In the genomic region with DNA sequence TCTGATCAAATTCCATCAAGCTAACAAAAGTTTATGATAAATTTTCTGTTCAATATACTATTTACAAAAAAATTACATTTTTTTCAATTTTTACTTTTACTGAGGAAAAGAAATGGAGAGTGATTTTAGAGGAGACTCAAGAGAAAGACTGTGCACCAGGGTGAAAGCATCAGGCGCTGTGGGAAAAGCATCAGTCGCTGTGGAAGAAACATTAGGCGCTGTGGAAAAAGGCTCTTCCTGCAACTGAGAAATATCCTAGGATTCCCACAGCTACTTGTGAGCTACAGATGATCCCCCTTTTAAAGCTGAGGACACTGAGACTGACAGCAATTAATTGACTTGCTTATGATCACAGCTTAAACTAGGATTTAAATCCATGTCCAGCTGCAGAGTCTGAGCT, we compare ENCODE assay signal across 27 cellular contexts. TPM values are rescaled to one million over a fixed set of nuclear protein-coding genes. Genes with fewer than 3 reads are reported as not detected.
A peak's percentile ranks its signal among the peaks of the same experiment; 100 is the strongest.
DNase-seq lines count a peak whose midpoint lies in the region; ATAC-seq, FAIRE-seq and TF ChIP-seq lines count a peak whose summit lies in the region.
"Had no signal": no experiment of that assay in that cellular context is flagged by ENCODE, and none has a peak within 500 bp of the region (broad histone marks: within the 10 kb centered on the region; RNA-seq: fewer than 3 reads in every experiment).

No MANE protein-coding gene starts in this region.

- H4K20me1 ChIP-seq in BLaER1 treated with 17β-estradiol and CSF1 and Interleukin-3, amounts not matched to agents 10 nM and 100 nM = peaks cover 36 to 87% (median 64%) of the 10 kb centered on the region in 11 experiments; a peak in 21 of 22 replicates
- peaks cover 30% of the 10 kb centered on the region for H4K20me1 ChIP-seq in OCI-LY7 (ENCODE audit: insufficient read depth, low read length)
- H4K20me1 ChIP-seq in osteoblast (ENCODE audit: insufficient read depth, low read length) = peaks cover 37% of the 10 kb centered on the region

- H3K9me3 Mint-ChIP-seq in endodermal cell = peaks cover 25% of the 10 kb centered on the region
- H3K9me3 Mint-ChIP-seq: CD4-positive, alpha-beta memory T cell; CD8-positive, alpha-beta memory T cell had no signal

- WGBS in endodermal cell (ENCODE audit: insufficient coverage in 1 of 2, insufficient read length in 1 of 2), 2 experiments = 95 to 100% methylated on average over 2 to 3 of the region's 3 CpGs

- no peak overlapping the region for H3K27ac ChIP-seq in BLaER1 treated with 17β-estradiol and CSF1 and Interleukin-3, amounts not matched to agents 10 nM and 100 nM
- no peak overlapping the region for H3K27ac ChIP-seq in OCI-LY7 (ENCODE audit: low read depth, low read length, poor library complexity, severe bottlenecking)
- H3K27ac ChIP-seq in endodermal cell (ENCODE audit: low read depth, low read length) = no peak overlapping the region
- H3K27ac ChIP-seq in osteoblast (ENCODE audit: low read depth, low read length) = no peak overlapping the region
- H3K27ac ChIP-seq: 22Rv1, A549 had no signal

- no peaks in the 10 kb centered on the region for H3K9me2 ChIP-seq in OCI-LY7 (ENCODE audit: insufficient read depth, low read length)

- no peaks in the 10 kb centered on the region for H3K27me3 ChIP-seq in BLaER1 treated with 17β-estradiol and CSF1 and Interleukin-3, amounts not matched to agents 10 nM and 100 nM
- H3K27me3 ChIP-seq in endodermal cell (ENCODE audit: control insufficient read depth, insufficient read depth, low read length, poor library complexity, severe bottlenecking) (no peaks in the 10 kb centered on the region), osteoblast (ENCODE audit: insufficient read depth, low read length) (no peaks in the 10 kb centered on the region)

- no peak for FAIRE-seq in RCC 7860 (lab: Jason Lieb, UNC)
- FAIRE-seq: A549, GM12878, GM12892, GM18507, GM19239 had no signal

- POLR2A ChIA-PET in OCI-LY7 (lab: Charles Lee) = interaction anchor here (0.5 to 0.7 kb wide), 3 partner anchors 14 to 82 kb away, joined by 3 to 4 read pairs (median 4); no protein-coding TSS in a partner anchor

- TF ChIP-seq CTCF in OCI-LY7 (conservative IDR thresholded peaks at IDR 0.05; ENCODE audit: low read length) (peak; percentile 33; the same call in 1 of the 2 replicates), endodermal cell (conservative IDR thresholded peaks at IDR 0.05) (no peak), osteoblast (IDR thresholded peaks at IDR 0.05; ENCODE audit: extremely low read depth, low read depth, low read length) (no peak)

- CTCF ChIA-PET in OCI-LY7 (lab: Charles Lee; ENCODE audit: unreplicated experiment) = no interaction called here

- peaks cover 50 to 84% (median 77%) of the 10 kb centered on the region in 11 experiments for H3K36me3 ChIP-seq in BLaER1 treated with 17β-estradiol and CSF1 and Interleukin-3, amounts not matched to agents 10 nM and 100 nM
- H3K36me3 ChIP-seq in OCI-LY7 (ENCODE audit: insufficient read depth, low read length) (peaks cover 41% of the 10 kb centered on the region), endodermal cell (ENCODE audit: control insufficient read depth, insufficient read depth, low read length) (peaks cover 40% of the 10 kb centered on the region), osteoblast (ENCODE audit: insufficient read depth, low read length) (peaks cover 4% of the 10 kb centered on the region)

- H3K4me1 Mint-ChIP-seq in endodermal cell = peaks cover 13% of the 10 kb centered on the region

- H3K4me2 ChIP-seq in BLaER1 treated with 17β-estradiol and CSF1 and Interleukin-3, amounts not matched to agents 10 nM and 100 nM = no peak overlapping the region
- no peak overlapping the region for H3K4me2 ChIP-seq in OCI-LY7 (ENCODE audit: low read length)
- no peak overlapping the region for H3K4me2 ChIP-seq in osteoblast (ENCODE audit: insufficient read depth, low read length)
- H3K4me2 ChIP-seq: A549 had no signal

- H3K4me3 ChIP-seq in BLaER1 treated with 17β-estradiol and CSF1 and Interleukin-3, amounts not matched to agents 10 nM and 100 nM = peak overlapping the region in 7 of 10 experiments; percentile 9 to 41 (median 21); a peak in 5 of 20 replicates
- H3K4me3 ChIP-seq in OCI-LY7 (ENCODE audit: low read depth, low read length, poor library complexity, severe bottlenecking) (no peak overlapping the region), endodermal cell (ENCODE audit: low read length) (peak overlapping the region; percentile 46), osteoblast (ENCODE audit: insufficient read depth, low read length) (no peak overlapping the region)
- H3K4me3 ChIP-seq: A549, GM12878 had no signal

- peaks cover 55% of the 10 kb centered on the region for H3K36me3 Mint-ChIP-seq in endodermal cell (ENCODE audit: low read depth)

- ATAC-seq in GM18909 (IDR thresholded peaks at IDR 0.05; ENCODE audit: poor library complexity, unreplicated experiment) (no peak), GM21515 (IDR thresholded peaks at IDR 0.05; ENCODE audit: unreplicated experiment) (no peak)
- ATAC-seq: A549, GM12878 had no signal

- H3K79me2 ChIP-seq in OCI-LY7 (ENCODE audit: insufficient read depth, low read depth, low read length) = peaks cover 90% of the 10 kb centered on the region
- H3K79me2 ChIP-seq in osteoblast (ENCODE audit: insufficient read depth, low read length) = peaks cover 95% of the 10 kb centered on the region

- no peak overlapping the region for H2AFZ ChIP-seq in OCI-LY7 (ENCODE audit: low read length)
- no peak overlapping the region for H2AFZ ChIP-seq in osteoblast (ENCODE audit: low read length)

- no peak overlapping the region for H3K9ac ChIP-seq in BLaER1 treated with 17β-estradiol and CSF1 and Interleukin-3, amounts not matched to agents 10 nM and 100 nM
- no peak overlapping the region for H3K9ac ChIP-seq in endodermal cell (ENCODE audit: extremely low read depth, low read length, poor library complexity, severe bottlenecking)

- H3K4me3 Mint-ChIP-seq in endodermal cell = no peak overlapping the region
- H3K4me3 Mint-ChIP-seq: B cell, CD14-positive monocyte had no signal

- H3K27ac Mint-ChIP-seq in endodermal cell = no peak overlapping the region
- H3K27ac Mint-ChIP-seq: B cell; CD4-positive, alpha-beta memory T cell had no signal

- no peak for DNase-seq in OCI-LY7 (ENCODE audit: low spot score)
- peak; percentile 7 for DNase-seq in endodermal cell
- DNase-seq in osteoblast (ENCODE audit: insufficient read length, low spot score, missing footprints) = peak; percentile 34
- DNase-seq in RCC 7860 (ENCODE audit: low spot score) = no peak
- no peak for DNase-seq in NCI-H1436 treated with DMSO at 0.1 percent for 48 hours (lab: John Stamatoyannopoulos, UW)
- DNase-seq: C1 segment of cervical spinal cord; CD4-positive, CD25-positive, alpha-beta regulatory T cell; CD8-positive, alpha-beta memory T cell; COR-L47; DMS 273 treated with DMSO at 0.1 percent for 48 hours; DMS153; DMS79; DND-41; EL; GDM1 had no signal

- H3K27me3 Mint-ChIP-seq in endodermal cell (ENCODE audit: insufficient read depth) = no peaks in the 10 kb centered on the region
- H3K27me3 Mint-ChIP-seq: B cell; CD4-positive, alpha-beta memory T cell; CD4-positive, CD25-positive, alpha-beta regulatory T cell; CD8-positive, alpha-beta memory T cell had no signal

- BruUV-seq in OCI-LY7 (replicated peaks; lab: Mats Ljungman, UMichigan) = no TSS peak

- peaks cover 13 to 30% (median 19%) of the 10 kb centered on the region in 10 experiments for H3K4me1 ChIP-seq in BLaER1 treated with 17β-estradiol and CSF1 and Interleukin-3, amounts not matched to agents 10 nM and 100 nM
- H3K4me1 ChIP-seq in OCI-LY7 (ENCODE audit: insufficient read depth, low read length, poor library complexity, severe bottlenecking) (peaks cover 12% of the 10 kb centered on the region), endodermal cell (ENCODE audit: control insufficient read depth, insufficient read depth, low read length) (no peaks in the 10 kb centered on the region), osteoblast (ENCODE audit: insufficient read depth, low read length) (peaks cover 9% of the 10 kb centered on the region)

- H3K9me3 ChIP-seq in BLaER1 treated with 17β-estradiol and CSF1 and Interleukin-3, amounts not matched to agents 10 nM and 100 nM (replicated peaks in 1 of 11) = peaks cover 35 to 52% (median 49%) of the 10 kb centered on the region in 11 experiments
- H3K9me3 ChIP-seq in OCI-LY7 (ENCODE audit: low read length) = no peaks in the 10 kb centered on the region
- H3K9me3 ChIP-seq in endodermal cell (ENCODE audit: control insufficient read depth, low read length) = peaks cover 27% of the 10 kb centered on the region
- H3K9me3 ChIP-seq in osteoblast (ENCODE audit: low read depth, low read length) = peaks cover 4% of the 10 kb centered on the region

- intact Hi-C loops in OCI-LY7 (cut with micrococcal nuclease; ENCODE audit: unreplicated experiment) = no loop called here

RNA-seq across cellular contexts. Expression of a gene that starts 4.9 kb away (rescaled TPM):
- 25.8 and 25.9 TPM in 2 replicates for total RNA-seq in OCI-LY7 (2014; rRNA removed; shearing (Covaris generic))
- 56.2 and 56.7 TPM in 2 replicates for total RNA-seq in OCI-LY7 (2022)
- total RNA-seq in endodermal cell = 10 to 100 TPM; 48.0 to 62.4 TPM
- polyA plus RNA-seq in endodermal cell (2013, experiment 1 of 2) = 42.5 TPM
- 40.5 TPM for polyA plus RNA-seq in endodermal cell (2013, experiment 2 of 2)
- total RNA-seq in osteoblast = 44.2 and 44.9 TPM in 2 replicates

Comparison
In these comparisons a context has a peak if more than half of its experiments do, and no peak if none do; other contexts are left out.
1. H3K4me3 ChIP-seq: peak in BLaER1 treated with 17β-estradiol and CSF1 and Interleukin-3, amounts not matched to agents 10 nM and 100 nM (7 of 10) and endodermal cell (single experiment); none in OCI-LY7 (single experiment) and osteoblast (single experiment).
2. DNase-seq: peak in endodermal cell (single experiment) and osteoblast (single experiment); none in OCI-LY7 (single experiment), RCC 7860 (single experiment) and NCI-H1436 treated with DMSO at 0.1 percent for 48 hours (single experiment).